13 cellular contexts compared by ENCODE assay signal in the genomic region with DNA sequence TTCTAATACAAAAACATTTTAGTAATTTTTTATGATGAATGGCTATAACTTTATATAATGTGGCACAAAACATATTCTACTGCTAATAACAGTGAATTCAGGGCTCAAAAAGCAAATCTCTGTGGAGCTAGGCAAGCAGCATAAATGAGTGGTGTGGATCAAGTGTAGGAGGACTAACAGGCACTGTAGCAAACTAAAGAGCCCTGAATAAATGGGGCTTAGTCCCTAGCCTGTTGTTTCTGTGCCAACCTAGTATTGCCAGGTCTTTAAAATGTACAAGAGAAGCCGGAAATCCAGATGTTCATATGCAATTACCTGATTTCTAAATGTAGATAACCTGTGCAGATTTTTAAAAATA.
DNase-seq lines count a peak whose midpoint lies in the region; ATAC-seq lines count a peak whose summit lies in the region.
"Had no signal": no experiment of that assay in that cellular context is flagged by ENCODE, and none has a peak within 500 bp of the region (broad histone marks: within the 10 kb centered on the region; RNA-seq: fewer than 3 reads in every experiment).

No MANE protein-coding gene starts in this region.

- peaks cover 19% of the 10 kb centered on the region for H3K4me1 Mint-ChIP-seq in central memory CD8-positive, alpha-beta T cell
- H3K4me1 Mint-ChIP-seq: mesothelial cell of epicardium had no signal

- no peak for DNase-seq in central memory CD8-positive, alpha-beta T cell (ENCODE audit: low spot score in 2 of 2)
- no peak for DNase-seq in central memory CD4-positive, alpha-beta T cell
- DNase-seq in GOT3 (lab: John Stamatoyannopoulos, UW), result no peak
- no peak for DNase-seq in T-helper 2 cell
- DNase-seq: cerebellar nuclear complex, DND-41, NCI-H1436, NCI-H510A treated with DMSO at 0.1 percent for 48 hours had no signal

- no peaks in the 10 kb centered on the region for H3K9me3 Mint-ChIP-seq in central memory CD8-positive, alpha-beta T cell
- H3K9me3 Mint-ChIP-seq: mesothelial cell of epicardium had no signal

- H3K36me3 Mint-ChIP-seq in central memory CD8-positive, alpha-beta T cell (ENCODE audit: insufficient read depth), result peaks cover 85% of the 10 kb centered on the region

- no peak overlapping the region for H3K4me3 Mint-ChIP-seq in central memory CD8-positive, alpha-beta T cell
- H3K4me3 Mint-ChIP-seq: mesothelial cell of epicardium had no signal

- no peaks in the 10 kb centered on the region for H3K27me3 Mint-ChIP-seq in central memory CD8-positive, alpha-beta T cell

- peak overlapping the region; percentile 92 for H3K27ac Mint-ChIP-seq in central memory CD8-positive, alpha-beta T cell (ENCODE audit: low read depth)
- H3K27ac Mint-ChIP-seq: mesothelial cell of epicardium had no signal

- ATAC-seq in GM18519 (IDR thresholded peaks at IDR 0.05; ENCODE audit: low FRiP score, unreplicated experiment) (peak; percentile 25), GM19328 (IDR thresholded peaks at IDR 0.05; ENCODE audit: unreplicated experiment) (peak; percentile 30), HG03066 (IDR thresholded peaks at IDR 0.05; ENCODE audit: low read depth, unreplicated experiment) (peak; percentile 33), GM19452 (IDR thresholded peaks at IDR 0.05; ENCODE audit: unreplicated experiment) (no peak)
- no peak for ATAC-seq in central memory CD8-positive, alpha-beta T cell (replicated peaks; ENCODE audit: extremely low read depth, poor library complexity, severe bottlenecking)

Comparison
In these comparisons a context has a peak if more than half of its experiments do, and no peak if none do; other contexts are left out.
1. ATAC-seq: peak in GM18519 (single experiment), GM19328 (single experiment) and HG03066 (single experiment); none in central memory CD8-positive, alpha-beta T cell (single experiment) and GM19452 (single experiment).